ENCODE assay signal across 11 cellular contexts in genomic region chr9:126693428-126693931, GRCh38.
"Had no signal": no experiment of that assay in that cellular context is flagged by ENCODE, and none has a peak within 500 bp of the region (broad histone marks: within the 10 kb centered on the region; RNA-seq: fewer than 3 reads in every experiment).

No MANE protein-coding gene starts in this region.

- DNase-seq: activated B cell treated with CpG ODN at 0.5 μM for 24 hours; activated CD4-positive, alpha-beta T cell treated with anti-CD3 and anti-CD28 coated beads, Interleukin-2, amount 50 U/mL, for 1 hour; activated effector memory CD4-positive, alpha-beta T cell treated with anti-CD3 and anti-CD28 coated beads, Interleukin-2, amount 50 U/mL, for 16 hours; activated naive CD8-positive, alpha-beta T cell treated with anti-CD3 and anti-CD28 coated beads for 36 hours; activated T-cell treated with anti-CD3 and anti-CD28 coated beads, Interleukin-2, amount 50 U/mL, for 1 hour; stimulated activated CD4-positive, alpha-beta T cell treated with anti-CD3 and anti-CD28 coated beads, Interleukin-4, amount 100 ng/mL, for 24 hours; uterus had no signal

- H3K9me3 ChIP-seq: heart left ventricle, uterus had no signal

- H3K4me1 Mint-ChIP-seq: activated B cell treated with CpG ODN at 0.5 μM for 24 hours; activated naive CD8-positive, alpha-beta T cell treated with anti-CD3 and anti-CD28 coated beads for 36 hours had no signal

- H3K9me3 Mint-ChIP-seq: activated B cell treated with CpG ODN at 0.5 μM for 24 hours; activated naive CD8-positive, alpha-beta T cell treated with anti-CD3 and anti-CD28 coated beads for 36 hours; mesothelial cell of epicardium had no signal

- H3K4me3 ChIP-seq: heart left ventricle, uterus had no signal

- H3K27ac Mint-ChIP-seq: activated B cell treated with CpG ODN at 0.5 μM for 24 hours; activated naive CD8-positive, alpha-beta T cell treated with anti-CD3 and anti-CD28 coated beads for 36 hours; mesothelial cell of epicardium; progenitor cell of endocrine pancreas had no signal

- ATAC-seq: heart left ventricle had no signal

- H3K4me3 Mint-ChIP-seq: activated B cell treated with CpG ODN at 0.5 μM for 24 hours; activated naive CD8-positive, alpha-beta T cell treated with anti-CD3 and anti-CD28 coated beads for 36 hours; mesothelial cell of epicardium had no signal

- H3K36me3 Mint-ChIP-seq: activated naive CD8-positive, alpha-beta T cell treated with anti-CD3 and anti-CD28 coated beads for 36 hours; mesothelial cell of epicardium had no signal

- H3K4me1 ChIP-seq: foreskin keratinocyte, heart left ventricle, uterus had no signal

- H3K27ac ChIP-seq: foreskin keratinocyte, heart left ventricle, uterus had no signal

- H3K27me3 ChIP-seq: foreskin keratinocyte had no signal

- H3K36me3 ChIP-seq: heart left ventricle, uterus had no signal
